8 cellular contexts compared by ENCODE assay signal in genomic region chr19:13051581-13052165, GRCh38. TPM values are rescaled to one million over a fixed set of nuclear protein-coding genes. Genes with fewer than 3 reads are reported as not detected.
DNase-seq lines count a peak whose midpoint lies in the region; ATAC-seq and TF ChIP-seq lines count a peak whose summit lies in the region.

No MANE protein-coding gene starts in this region.

- peaks cover 12% of the 10 kb centered on the region for H3K27me3 ChIP-seq in OCI-LY3 (ENCODE audit: low read depth, low read length)
- no peaks in the 10 kb centered on the region for H3K27me3 ChIP-seq in Karpas-422 (ENCODE audit: low read length)

- H3K9me2 ChIP-seq in Karpas-422 (replicated peaks; ENCODE audit: insufficient read depth, low read length): no peaks in the 10 kb centered on the region

- POLR2A ChIA-PET in HEK293 (lab: Yijun Ruan, JAX): interaction anchor here (0.6 to 1.0 kb wide), 6 partner anchors 9 to 118 kb away, joined by 3 to 5 read pairs (median 4); partner anchors contain the start of gene FARSA

- H3K9ac ChIP-seq in OCI-LY3 (ENCODE audit: low read length) (peak overlapping the region; percentile 17; the same call in 1 of the 2 replicates), Karpas-422 (ENCODE audit: low read length) (no peak overlapping the region)

- H3K4me1 ChIP-seq in HEK293 (ENCODE audit: control insufficient read depth, insufficient read depth, low read length) (peaks cover 33% of the 10 kb centered on the region), OCI-LY3 (ENCODE audit: low read length) (peaks cover 17% of the 10 kb centered on the region), Karpas-422 (ENCODE audit: low read length) (no peaks in the 10 kb centered on the region; the same call in 1 of the 2 replicates)

- peaks cover 8 to 12% (median 10%) of the 10 kb centered on the region in 3 donors for H3K4me1 Mint-ChIP-seq in naive B cell

- H3K4me2 ChIP-seq in OCI-LY3 (ENCODE audit: low read length) (peak overlapping the region; percentile 84), Karpas-422 (ENCODE audit: low read depth, low read length, poor library complexity, severe bottlenecking) (no peak overlapping the region)

- peak in 1 of 2 donors; percentile 30 for ATAC-seq in naive B cell (ENCODE audit: low read depth in 2 of 2)

- peak overlapping the region in 5 of 8 donors; percentile 12 to 77 (median 43) for H3K4me3 Mint-ChIP-seq in naive B cell

- TF ChIP-seq CTCF in 22Rv1 (IDR thresholded peaks at IDR 0.05) (no peak), HEK293 (tag by site-specific recombination; IDR thresholded peaks at IDR 0.05) (no peak), OCI-LY3 (IDR thresholded peaks at IDR 0.05; ENCODE audit: low read depth, low read length) (no peak)

- no peaks in the 10 kb centered on the region for H3K36me3 ChIP-seq in HEK293 (ENCODE audit: control insufficient read depth in 2 of 2, insufficient read depth in 1 of 2, low read length in 2 of 2)
- H3K36me3 ChIP-seq in OCI-LY3 (replicated peaks; ENCODE audit: low read depth, low read length): no peaks in the 10 kb centered on the region
- no peaks in the 10 kb centered on the region for H3K36me3 ChIP-seq in Karpas-422 (ENCODE audit: insufficient read depth, low read length)

- peaks cover 18 to 61% (median 51%) of the 10 kb centered on the region in 3 donors for H3K27me3 Mint-ChIP-seq in naive B cell

- CTCF ChIA-PET in HEK293 (lab: Yijun Ruan, JAX): interaction anchor here (0.5 to 15.8 kb wide), 10 partner anchors 9 to 161 kb away, joined by 3 to 247 read pairs (median 4); partner anchors contain the start of gene GCDH

- H3K79me2 ChIP-seq in OCI-LY3 (ENCODE audit: low read length) (no peaks in the 10 kb centered on the region), Karpas-422 (ENCODE audit: low read length) (no peaks in the 10 kb centered on the region)

- peak overlapping the region; percentile 6; the same call in 1 of the 2 replicates for H3K4me3 ChIP-seq in HEK293 (ENCODE audit: low read depth, low read length)
- H3K4me3 ChIP-seq in OCI-LY3 (ENCODE audit: low read length): peak overlapping the region; percentile 67
- no peak overlapping the region for H3K4me3 ChIP-seq in Karpas-422 (ENCODE audit: low read length)

- H3K9me3 Mint-ChIP-seq in naive B cell: no peaks in the 10 kb centered on the region

- peaks cover 10% of the 10 kb centered on the region; the same call in 1 of the 2 replicates for H4K20me1 ChIP-seq in OCI-LY3 (ENCODE audit: insufficient read depth, low read length)
- H4K20me1 ChIP-seq in Karpas-422 (ENCODE audit: insufficient read depth, low read depth, low read length): no peaks in the 10 kb centered on the region

- H3K27ac ChIP-seq in 22Rv1 (peak overlapping the region; percentile 68), HEK293 (ENCODE audit: extremely low read depth, low read depth, low read length) (no peak overlapping the region; the same call in 1 of the 2 replicates), OCI-LY3 (ENCODE audit: low read length) (no peak overlapping the region), Karpas-422 (ENCODE audit: low read length) (no peak overlapping the region)

- H3K9me3 ChIP-seq in HEK293 (ENCODE audit: control insufficient read depth, insufficient read depth, low read depth, low read length) (no peaks in the 10 kb centered on the region), OCI-LY3 (ENCODE audit: insufficient read depth, low read length) (no peaks in the 10 kb centered on the region), Karpas-422 (ENCODE audit: low read length) (no peaks in the 10 kb centered on the region)

- H3K27ac Mint-ChIP-seq in naive B cell: peak overlapping the region in 2 of 6 donors; percentile 6 to 11

- DNase-seq in ecto neural progenitor cell (ENCODE audit: low spot score) (peak; percentile 96), naive B cell (no peak), OCI-M2 (lab: John Stamatoyannopoulos, UW; ENCODE audit: unreplicated experiment) (no peak), Karpas-422 (no peak), SHP77 treated with DMSO at 0.1 percent for 48 hours (lab: John Stamatoyannopoulos, UW) (no peak)

- no peaks in the 10 kb centered on the region for H3K36me3 Mint-ChIP-seq in naive B cell

- H2AFZ ChIP-seq in OCI-LY3 (ENCODE audit: low read depth, low read length): no peak overlapping the region
- no peak overlapping the region for H2AFZ ChIP-seq in Karpas-422 (ENCODE audit: low read length)

TF ChIP-seq in HEK293, 187 proteins besides CTCF, POLR2A, EP300 and RAD21 (continues in another document):
- peak; percentile 17 for TF ChIP-seq ZBTB26 (tag by site-specific recombination; optimal IDR thresholded peaks at IDR 0.05)
- TF ChIP-seq REST (tag by site-specific recombination; IDR thresholded peaks at IDR 0.05): no peak
- TF ChIP-seq ZNF184 (tag by site-specific recombination; IDR thresholded peaks at IDR 0.05): no peak
- peak; percentile 45; the same call in 1 of the 2 replicates for TF ChIP-seq KLF7 (tag by site-specific recombination; IDR thresholded peaks at IDR 0.05; ENCODE audit: borderline replicate concordance)
- peak; percentile 97 for TF ChIP-seq ZNF24 (tag by site-specific recombination; IDR thresholded peaks at IDR 0.05)
- TF ChIP-seq ZNF792 (tag by site-specific recombination; IDR thresholded peaks at IDR 0.05): no peak
- no peak for TF ChIP-seq ZNF23 (tag by site-specific recombination; IDR thresholded peaks at IDR 0.05; ENCODE audit: borderline replicate concordance)
- TF ChIP-seq ZNF670 (tag by site-specific recombination; IDR thresholded peaks at IDR 0.05; ENCODE audit: low read depth): no peak
- TF ChIP-seq GLI4 (tag by site-specific recombination; IDR thresholded peaks at IDR 0.05): no peak
- TF ChIP-seq ZNF398 (tag by site-specific recombination; IDR thresholded peaks at IDR 0.05): peak; percentile 67
- TF ChIP-seq ZNF558 (tag by site-specific recombination; IDR thresholded peaks at IDR 0.05): no peak
- no peak for TF ChIP-seq ELK4 (IDR thresholded peaks at IDR 0.05; ENCODE audit: borderline replicate concordance, low read depth, low read length)

RNA-seq across cellular contexts. Expression of gene LYL1, which starts 51.0 kb away (rescaled TPM):
- polyA plus RNA-seq in naive B cell (ENCODE audit: low read depth in 6 of 6): 10 to 100 TPM; 39.9 to 88.3 (median 50.8) TPM
- 99.1 and 285 TPM in 2 replicates for total RNA-seq in Karpas-422 (2014; rRNA removed; shearing (Covaris generic); ENCODE audit: low replicate concordance)

RNA-seq across cellular contexts. Expression of gene NFIX, which starts 56.4 kb away (rescaled TPM):
- polyA plus RNA-seq in naive B cell (ENCODE audit: low read depth in 6 of 6): 1 to 10 TPM in 2 of 6 donors, under 1 TPM in 2, not detected in 2; 0.21 to 2.1 (median 1.1) TPM
- total RNA-seq in Karpas-422 (2014; rRNA removed; shearing (Covaris generic); ENCODE audit: low replicate concordance): 0.04 and 0.18 TPM in 2 replicates
